ENCODE assay signal across 1 cellular context in the genomic region with DNA sequence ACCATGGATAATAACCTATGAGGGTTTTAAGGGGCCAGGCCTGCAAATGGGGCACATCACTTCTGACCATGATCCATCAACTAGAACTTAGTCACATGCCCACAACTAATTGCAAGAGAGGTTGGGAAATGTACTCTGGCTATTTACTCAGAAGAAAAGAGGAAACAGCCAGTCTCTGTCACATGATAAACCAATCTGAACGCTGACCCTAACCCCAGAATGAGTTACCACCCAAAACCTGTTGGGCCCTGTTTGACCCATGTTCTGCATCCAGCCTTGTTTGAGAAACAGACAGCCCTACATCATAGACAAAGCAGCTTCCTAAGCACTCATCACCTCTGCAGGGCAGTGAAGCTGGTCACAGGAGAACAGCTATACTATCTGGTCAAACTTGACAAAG.
TF ChIP-seq lines count a peak whose summit lies in the region.

No MANE protein-coding gene starts in this region.

TF ChIP-seq in IMR-90, 13 proteins besides CTCF, POLR2A, EP300 and RAD21:
- no peak for TF ChIP-seq MAZ (IDR thresholded peaks at IDR 0.05; ENCODE audit: borderline replicate concordance, low read depth, low read length)
- TF ChIP-seq RFX5 (IDR thresholded peaks at IDR 0.05; ENCODE audit: low read depth, low read length): no peak
- TF ChIP-seq FOS (IDR thresholded peaks at IDR 0.05; ENCODE audit: low read depth, low read length): no peak
- TF ChIP-seq, protein P1, sequence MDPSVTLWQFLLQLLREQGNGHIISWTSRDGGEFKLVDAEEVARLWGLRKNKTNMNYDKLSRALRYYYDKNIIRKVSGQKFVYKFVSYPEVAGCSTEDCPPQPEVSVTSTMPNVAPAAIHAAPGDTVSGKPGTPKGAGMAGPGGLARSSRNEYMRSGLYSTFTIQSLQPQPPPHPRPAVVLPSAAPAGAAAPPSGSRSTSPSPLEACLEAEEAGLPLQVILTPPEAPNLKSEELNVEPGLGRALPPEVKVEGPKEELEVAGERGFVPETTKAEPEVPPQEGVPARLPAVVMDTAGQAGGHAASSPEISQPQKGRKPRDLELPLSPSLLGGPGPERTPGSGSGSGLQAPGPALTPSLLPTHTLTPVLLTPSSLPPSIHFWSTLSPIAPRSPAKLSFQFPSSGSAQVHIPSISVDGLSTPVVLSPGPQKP (IDR thresholded peaks at IDR 0.05; ENCODE audit: borderline replicate concordance, low read depth, low read length): no peak
- TF ChIP-seq BHLHE40 (IDR thresholded peaks at IDR 0.05; ENCODE audit: low read depth, low read length): no peak
- no peak for TF ChIP-seq CEBPB (IDR thresholded peaks at IDR 0.05; ENCODE audit: low read depth, low read length)
- TF ChIP-seq SMC3 (IDR thresholded peaks at IDR 0.05; ENCODE audit: low read depth, low read length): no peak
- TF ChIP-seq CHD1 (IDR thresholded peaks at IDR 0.05; ENCODE audit: low read depth, low read length): no peak
- no peak for TF ChIP-seq RCOR1 (IDR thresholded peaks at IDR 0.05; ENCODE audit: insufficient replicate concordance, low read length)
- TF ChIP-seq MAFK (IDR thresholded peaks at IDR 0.05; ENCODE audit: low read depth, low read length): no peak
- TF ChIP-seq, protein P2, sequence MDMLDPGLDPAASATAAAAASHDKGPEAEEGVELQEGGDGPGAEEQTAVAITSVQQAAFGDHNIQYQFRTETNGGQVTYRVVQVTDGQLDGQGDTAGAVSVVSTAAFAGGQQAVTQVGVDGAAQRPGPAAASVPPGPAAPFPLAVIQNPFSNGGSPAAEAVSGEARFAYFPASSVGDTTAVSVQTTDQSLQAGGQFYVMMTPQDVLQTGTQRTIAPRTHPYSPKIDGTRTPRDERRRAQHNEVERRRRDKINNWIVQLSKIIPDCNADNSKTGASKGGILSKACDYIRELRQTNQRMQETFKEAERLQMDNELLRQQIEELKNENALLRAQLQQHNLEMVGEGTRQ (IDR thresholded peaks at IDR 0.05; ENCODE audit: low read depth, low read length): no peak
- TF ChIP-seq MXI1 (IDR thresholded peaks at IDR 0.05; ENCODE audit: borderline replicate concordance, low read depth, low read length): no peak
- no peak for TF ChIP-seq NFE2L2 (IDR thresholded peaks at IDR 0.05; ENCODE audit: low read depth, low read length)
